ENCODE assay signal across 25 cellular contexts in the genomic region with DNA sequence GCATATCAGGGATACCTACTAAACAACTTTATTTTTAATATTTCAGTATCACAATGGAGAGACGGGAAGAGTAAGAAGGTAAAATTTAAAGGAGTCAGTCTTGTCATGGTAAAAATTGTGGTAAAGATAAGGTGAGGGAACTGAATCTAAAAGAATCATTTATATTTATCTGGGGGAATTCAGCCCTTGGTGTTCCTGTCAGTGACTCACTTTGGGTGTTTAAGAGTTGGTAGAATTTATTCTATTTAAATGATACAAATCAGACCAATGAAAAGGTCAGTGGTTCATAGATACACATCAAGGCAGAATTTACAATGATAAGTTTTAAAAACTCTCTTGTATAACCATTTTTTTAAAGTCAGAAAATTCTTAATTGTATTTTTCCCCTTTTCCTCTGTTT.
DNase-seq lines count a peak whose midpoint lies in the region; ATAC-seq and TF ChIP-seq lines count a peak whose summit lies in the region.
"Had no signal": no experiment of that assay in that cellular context is flagged by ENCODE, and none has a peak within 500 bp of the region (broad histone marks: within the 10 kb centered on the region; RNA-seq: fewer than 3 reads in every experiment).

No MANE protein-coding gene starts in this region.

- H3K36me3 ChIP-seq in mesendoderm (ENCODE audit: control insufficient read depth, insufficient read depth, low read length) (no peaks in the 10 kb centered on the region), neuronal stem cell (replicated peaks in 1 of 2; ENCODE audit: control insufficient read depth in 2 of 2, insufficient read depth in 2 of 2, low read length in 2 of 2) (no peaks in the 10 kb centered on the region)
- H3K36me3 ChIP-seq in CD8-positive, alpha-beta memory T cell (ENCODE audit: insufficient read depth, low read length): no peaks in the 10 kb centered on the region
- H3K36me3 ChIP-seq: brain microvascular endothelial cell, esophagus muscularis mucosa, SJCRH30, suprapubic skin, upper lobe of right lung had no signal

- H4K5ac ChIP-seq in mesendoderm (ENCODE audit: low read length): no peak overlapping the region

- no peak overlapping the region for H3K4me3 ChIP-seq in mesendoderm (ENCODE audit: low read length)
- H3K4me3 ChIP-seq in neuronal stem cell (ENCODE audit: low read length in 2 of 2): no peak overlapping the region
- H3K4me3 ChIP-seq in CD8-positive, alpha-beta memory T cell (ENCODE audit: low read length): no peak overlapping the region
- H3K4me3 ChIP-seq: A549, esophagus muscularis mucosa, SJCRH30, suprapubic skin, upper lobe of right lung had no signal

- no peak overlapping the region for H2BK15ac ChIP-seq in mesendoderm (replicated peaks; ENCODE audit: low read depth)
- H2BK15ac ChIP-seq in neuronal stem cell (ENCODE audit: low read length): no peak overlapping the region

- CTCF ChIA-PET in CD8-positive, alpha-beta memory T cell (lab: Charles Lee): no interaction called here

- TF ChIP-seq CTCF in VCaP (conservative IDR thresholded peaks at IDR 0.05): no peak

- no peaks in the 10 kb centered on the region for H3K9me3 ChIP-seq in neuronal stem cell (replicated peaks in 1 of 2; ENCODE audit: control insufficient read depth in 2 of 2, insufficient read depth in 1 of 2, low read depth in 1 of 2, low read length in 2 of 2)
- no peaks in the 10 kb centered on the region for H3K9me3 ChIP-seq in CD8-positive, alpha-beta memory T cell (ENCODE audit: low read length)
- H3K9me3 ChIP-seq: A549, esophagus muscularis mucosa, SJCRH30, suprapubic skin, upper lobe of right lung had no signal

- no peak overlapping the region for H3K4ac ChIP-seq in mesendoderm (ENCODE audit: low read depth, low read length)
- no peak overlapping the region for H3K4ac ChIP-seq in neuronal stem cell (ENCODE audit: low read length)

- H3K9ac ChIP-seq in mesendoderm (ENCODE audit: low read length) (no peak overlapping the region), neuronal stem cell (ENCODE audit: low read depth, low read length, poor library complexity) (no peak overlapping the region)

- H2AK5ac ChIP-seq in mesendoderm (ENCODE audit: low read length): no peak overlapping the region
- H2AK5ac ChIP-seq in neuronal stem cell (ENCODE audit: low read depth, low read length): no peak overlapping the region

- H2BK120ac ChIP-seq in mesendoderm (ENCODE audit: low read depth, low read length) (no peak overlapping the region), neuronal stem cell (ENCODE audit: low read depth, low read length) (no peak overlapping the region)

- no peak overlapping the region for H3K14ac ChIP-seq in neuronal stem cell (ENCODE audit: low read length)

- H3K79me2 ChIP-seq in mesendoderm (ENCODE audit: control insufficient read depth, insufficient read depth, low read length): no peaks in the 10 kb centered on the region

- no peak for ATAC-seq in activated T-cell treated with anti-CD3 and anti-CD28 coated beads, Interleukin-2, amount 50 U/mL, for 72 hours (replicated peaks in 1 of 2)
- ATAC-seq: A549; naive thymus-derived CD4-positive, alpha-beta T cell; upper lobe of right lung had no signal

- H3K79me1 ChIP-seq in mesendoderm (ENCODE audit: low read length) (no peaks in the 10 kb centered on the region), neuronal stem cell (ENCODE audit: low read depth, low read length) (no peaks in the 10 kb centered on the region)

- no peak overlapping the region for H4K91ac ChIP-seq in neuronal stem cell (ENCODE audit: low read depth, low read length, poor library complexity)

- H3K27ac Mint-ChIP-seq in activated T-cell treated with anti-CD3 and anti-CD28 coated beads, Interleukin-2, amount 50 U/mL, for 72 hours: peak overlapping the region; percentile 66
- no peak overlapping the region for H3K27ac Mint-ChIP-seq in CD8-positive, alpha-beta memory T cell
- H3K27ac Mint-ChIP-seq: CD4-positive, alpha-beta T cell had no signal

- H2BK5ac ChIP-seq in mesendoderm (ENCODE audit: low read length) (no peak overlapping the region), neuronal stem cell (ENCODE audit: low read length) (no peak overlapping the region)

- H3K4me2 ChIP-seq in mesendoderm (ENCODE audit: low read length): no peak overlapping the region
- no peak overlapping the region for H3K4me2 ChIP-seq in neuronal stem cell (ENCODE audit: insufficient read depth, low read length, poor library complexity, severe bottlenecking)
- H3K4me2 ChIP-seq: A549 had no signal

- DNase-seq in activated T-cell treated with anti-CD3 and anti-CD28 coated beads, Interleukin-2, amount 50 U/mL, for 72 hours: no peak
- no peak for DNase-seq in activated T-cell treated with anti-CD3 and anti-CD28 coated beads, Interleukin-2, amount 50 U/mL, for 1 hour
- DNase-seq in mesendoderm (no peak), neuronal stem cell (ENCODE audit: low spot score) (no peak), cerebellar cortex (ENCODE audit: low spot score) (no peak)
- DNase-seq in effector CD8-positive, alpha-beta T cell (lab: John Stamatoyannopoulos, UW): no peak
- no peak for DNase-seq in CD8-positive, alpha-beta memory T cell
- DNase-seq: activated CD4-positive, alpha-beta T cell treated with anti-CD3 and anti-CD28 coated beads, Interleukin-2, amount 50 U/mL, for 4 hours; activated naive CD4-positive, alpha-beta T cell treated with anti-CD3 and anti-CD28 coated beads, Interleukin-2, amount 50 U/mL, for 16 hours; AML-193; amygdala; brain microvascular endothelial cell; CD4-positive, alpha-beta T cell; foreskin fibroblast; naive thymus-derived CD4-positive, alpha-beta T cell; NCI-H2227 treated with DMSO at 0.1 percent for 48 hours; occipital lobe; SJCRH30; stimulated activated CD4-positive, alpha-beta T cell treated with anti-CD3 and anti-CD28 coated beads, Interleukin-15, amount 100 ng/mL, for 24 hours; stimulated activated CD4-positive, alpha-beta T cell treated with anti-CD3 and anti-CD28 coated beads, Interleukin-4, amount 100 ng/mL, for 4 hours; upper lobe of right lung had no signal

- H3K27me3 ChIP-seq in mesendoderm (ENCODE audit: insufficient read depth, low read length, poor library complexity) (no peaks in the 10 kb centered on the region), neuronal stem cell (ENCODE audit: control insufficient read depth in 3 of 3, insufficient read depth in 3 of 3, low read depth in 1 of 3, low read length in 3 of 3) (no peaks in the 10 kb centered on the region)
- no peaks in the 10 kb centered on the region for H3K27me3 ChIP-seq in CD8-positive, alpha-beta memory T cell (ENCODE audit: insufficient read depth, low read length, poor library complexity, severe bottlenecking)
- H3K27me3 ChIP-seq: brain microvascular endothelial cell, esophagus muscularis mucosa, SJCRH30, suprapubic skin, upper lobe of right lung had no signal

- H3K56ac ChIP-seq in mesendoderm (ENCODE audit: low read length): no peak overlapping the region

- no peak overlapping the region for H2AFZ ChIP-seq in neuronal stem cell (ENCODE audit: low read length)

- POLR2A ChIA-PET in CD8-positive, alpha-beta memory T cell (lab: Charles Lee): no interaction called here

- H3K36me3 Mint-ChIP-seq in activated T-cell treated with anti-CD3 and anti-CD28 coated beads, Interleukin-2, amount 50 U/mL, for 72 hours (ENCODE audit: insufficient read depth in 2 of 2): no peaks in the 10 kb centered on the region
- H3K36me3 Mint-ChIP-seq in CD8-positive, alpha-beta memory T cell: peaks cover 1 to 13% (median 6%) of the 10 kb centered on the region in 3 donors

- H3K4me1 ChIP-seq in mesendoderm (ENCODE audit: control insufficient read depth, low read depth, low read length): peaks cover 2% of the 10 kb centered on the region
- no peaks in the 10 kb centered on the region for H3K4me1 ChIP-seq in neuronal stem cell (ENCODE audit: control insufficient read depth in 2 of 2, insufficient read depth in 1 of 2, low read depth in 1 of 2, low read length in 2 of 2)
- H3K4me1 ChIP-seq in CD8-positive, alpha-beta memory T cell (ENCODE audit: insufficient read depth, low read length): no peaks in the 10 kb centered on the region
- H3K4me1 ChIP-seq: A549, esophagus muscularis mucosa, upper lobe of right lung had no signal

- H3K27me3 Mint-ChIP-seq in activated T-cell treated with anti-CD3 and anti-CD28 coated beads, Interleukin-2, amount 50 U/mL, for 72 hours (ENCODE audit: low read depth): no peaks in the 10 kb centered on the region
- H3K27me3 Mint-ChIP-seq in CD8-positive, alpha-beta memory T cell: no peaks in the 10 kb centered on the region
- H3K27me3 Mint-ChIP-seq: CD4-positive, alpha-beta T cell; naive thymus-derived CD4-positive, alpha-beta T cell had no signal

- no peaks in the 10 kb centered on the region for H3K9me3 Mint-ChIP-seq in activated T-cell treated with anti-CD3 and anti-CD28 coated beads, Interleukin-2, amount 50 U/mL, for 72 hours
- no peaks in the 10 kb centered on the region for H3K9me3 Mint-ChIP-seq in CD8-positive, alpha-beta memory T cell
- H3K9me3 Mint-ChIP-seq: CD4-positive, alpha-beta T cell; naive thymus-derived CD4-positive, alpha-beta T cell had no signal

- no peak overlapping the region for H3K23ac ChIP-seq in mesendoderm (ENCODE audit: low read length)
- H3K23ac ChIP-seq in neuronal stem cell (ENCODE audit: low read depth, low read length, poor library complexity): no peak overlapping the region

- H4K8ac ChIP-seq in mesendoderm (ENCODE audit: low read depth, low read length): peak overlapping the region; percentile 28
- H4K8ac ChIP-seq in neuronal stem cell (ENCODE audit: low read depth, low read length): no peak overlapping the region

- H3K18ac ChIP-seq in mesendoderm (ENCODE audit: low read length) (no peak overlapping the region), neuronal stem cell (ENCODE audit: low read length) (no peak overlapping the region)

- H3K27ac ChIP-seq in VCaP: peak overlapping the region; percentile 34
- H3K27ac ChIP-seq in mesendoderm (ENCODE audit: low read depth, low read length): no peak overlapping the region
- no peak overlapping the region for H3K27ac ChIP-seq in neuronal stem cell (replicated peaks; ENCODE audit: low read length)
- no peak overlapping the region for H3K27ac ChIP-seq in CD8-positive, alpha-beta memory T cell (ENCODE audit: low read depth, low read length)
- H3K27ac ChIP-seq: A549, brain microvascular endothelial cell, esophagus muscularis mucosa, SJCRH30, suprapubic skin, upper lobe of right lung had no signal

- H2BK12ac ChIP-seq in neuronal stem cell (ENCODE audit: low read length): no peak overlapping the region

- H3K4me3 Mint-ChIP-seq in activated T-cell treated with anti-CD3 and anti-CD28 coated beads, Interleukin-2, amount 50 U/mL, for 72 hours: peak overlapping the region in 1 of 2 donors; percentile 10
- no peak overlapping the region for H3K4me3 Mint-ChIP-seq in CD8-positive, alpha-beta memory T cell
- H3K4me3 Mint-ChIP-seq: CD4-positive, alpha-beta T cell; naive thymus-derived CD4-positive, alpha-beta T cell had no signal

- WGBS in mesendoderm (ENCODE audit: extremely low coverage, insufficient coverage, low lambda C conversion rate): 100% methylated on average over 1 of the region's 1 CpG
- no CpG with 5 or more reads among the region's 1 CpG for WGBS in neuronal stem cell (ENCODE audit: extremely low coverage in 2 of 2, insufficient read length in 2 of 2, insufficient replicate concordance in 1 of 2), 2 donors

- peaks cover 48% of the 10 kb centered on the region for H3K4me1 Mint-ChIP-seq in activated T-cell treated with anti-CD3 and anti-CD28 coated beads, Interleukin-2, amount 50 U/mL, for 72 hours (ENCODE audit: low read depth)
- peaks cover 26 to 47% (median 38%) of the 10 kb centered on the region in 3 donors for H3K4me1 Mint-ChIP-seq in CD8-positive, alpha-beta memory T cell
